ENCODE assay signal across 26 cellular contexts in genomic region chr5:129097498-129098296, GRCh38. TPM values are rescaled to one million over a fixed set of nuclear protein-coding genes. Genes with fewer than 3 reads are reported as not detected.
DNase-seq lines count a peak whose midpoint lies in the region; ATAC-seq and TF ChIP-seq lines count a peak whose summit lies in the region.
"Had no signal": no experiment of that assay in that cellular context is flagged by ENCODE, and none has a peak within 500 bp of the region (broad histone marks: within the 10 kb centered on the region; RNA-seq: fewer than 3 reads in every experiment).

No MANE protein-coding gene starts in this region.

- no peaks in the 10 kb centered on the region for H3K27me3 ChIP-seq in DND-41 (ENCODE audit: insufficient read depth, low read length, poor library complexity)
- H3K27me3 ChIP-seq in adipocyte (replicated peaks; ENCODE audit: control insufficient read depth, insufficient read depth, low read length): no peaks in the 10 kb centered on the region
- H3K27me3 ChIP-seq in heart right ventricle: no peaks in the 10 kb centered on the region
- H3K27me3 ChIP-seq: body of pancreas, ovary, Peyer's patch had no signal

- peaks cover 49% of the 10 kb centered on the region for H3K4me1 ChIP-seq in DND-41 (ENCODE audit: insufficient read depth, low read length)
- peaks cover 40% of the 10 kb centered on the region for H3K4me1 ChIP-seq in adipocyte (ENCODE audit: control insufficient read depth, insufficient read depth, low read length)
- H3K4me1 ChIP-seq in heart right ventricle: peaks cover 0 to 74% (median 58%) of the 10 kb centered on the region in 9 donors

- H3K4me2 ChIP-seq in DND-41 (ENCODE audit: insufficient read depth, low read length): peak overlapping the region; percentile 97; the same call in 1 of the 2 replicates

- no peaks in the 10 kb centered on the region for H3K9me3 ChIP-seq in DND-41 (ENCODE audit: insufficient read depth, low read length, severe bottlenecking)
- no peaks in the 10 kb centered on the region for H3K9me3 ChIP-seq in adipocyte (ENCODE audit: control insufficient read depth, low read length)
- H3K9me3 ChIP-seq in heart right ventricle: no peaks in the 10 kb centered on the region
- H3K9me3 ChIP-seq: body of pancreas, HAP-1, ovary, Peyer's patch, thoracic aorta had no signal

- H3K36me3 ChIP-seq in DND-41 (ENCODE audit: insufficient read depth, low read length): no peaks in the 10 kb centered on the region; the same call in 1 of the 2 replicates
- no peaks in the 10 kb centered on the region for H3K36me3 ChIP-seq in adipocyte (ENCODE audit: control insufficient read depth, insufficient read depth, low read length, severe bottlenecking)
- no peaks in the 10 kb centered on the region for H3K36me3 ChIP-seq in heart right ventricle
- H3K36me3 ChIP-seq: HAP-1, ovary, Peyer's patch, thoracic aorta had no signal

- H3K9ac ChIP-seq in DND-41 (ENCODE audit: low read depth, low read length) (no peak overlapping the region), adipocyte (ENCODE audit: low read length) (no peak overlapping the region)

- no peak for DNase-seq in DND-41
- DNase-seq in adipocyte (ENCODE audit: low read depth): no peak
- no peak for DNase-seq in heart right ventricle
- peak; percentile 26 for DNase-seq in pons (ENCODE audit: low spot score)
- DNase-seq in HT-29 (ENCODE audit: low spot score): no peak
- DNase-seq in SHP77 treated with DMSO at 0.1 percent for 48 hours (lab: John Stamatoyannopoulos, UW): no peak
- DNase-seq: activated CD4-positive, alpha-beta T cell treated with anti-CD3 and anti-CD28 coated beads, Interleukin-2, amount 50 U/mL, for 4 hours; activated CD8-positive, alpha-beta memory T cell treated with anti-CD3 and anti-CD28 coated beads, Interleukin-2, amount 50 U/mL, for 48 hours; activated naive CD8-positive, alpha-beta T cell treated with anti-CD3 and anti-CD28 coated beads, Interleukin-2, amount 10 ng/mL, durations not matched to agents 7 days and 5 days; DMS 273 treated with DMSO at 0.1 percent for 48 hours; effector memory CD8-positive, alpha-beta T cell; islet precursor cell; mammary epithelial cell; MM.1S; NCI-H1694; NCI-H2171; NCI-H524 treated with DMSO at 0.1 percent for 48 hours; ovary; Peyer's patch had no signal

- no peak overlapping the region for H2AFZ ChIP-seq in DND-41 (ENCODE audit: low read depth, low read length)

- no peak for ATAC-seq in DND-41 (ENCODE audit: insufficient read depth, low read depth)
- ATAC-seq in heart right ventricle: no peak
- ATAC-seq in HG02763 (IDR thresholded peaks at IDR 0.05; ENCODE audit: unreplicated experiment): no peak
- no peak for ATAC-seq in GM21360 (IDR thresholded peaks at IDR 0.05; ENCODE audit: unreplicated experiment)
- ATAC-seq: body of pancreas; effector memory CD8-positive, alpha-beta T cell; stimulated activated memory B cell treated with anti-CD40 and anti-IgM and Interleukin-4, amounts not matched to agents 10 μg/mL and 1 μg/mL and 100 μg/mL, for 72 hours; WTC11 had no signal

- no peak overlapping the region for H3K4me3 ChIP-seq in DND-41 (ENCODE audit: low read depth in 1 of 2, low read length in 2 of 2)
- H3K4me3 ChIP-seq in adipocyte (ENCODE audit: low read length): peak overlapping the region; percentile 46
- peak overlapping the region in 6 of 10 donors; percentile 86 to 96 (median 93) for H3K4me3 ChIP-seq in heart right ventricle
- H3K4me3 ChIP-seq: body of pancreas, HAP-1, Peyer's patch, thoracic aorta had no signal

- peaks cover 14% of the 10 kb centered on the region for H4K20me1 ChIP-seq in DND-41 (ENCODE audit: insufficient read depth, low read length)

- H3K27ac ChIP-seq in DND-41 (ENCODE audit: low read length) (no peak overlapping the region), heart right ventricle (peak overlapping the region in 9 of 10 donors; percentile 15 to 95 (median 86))
- H3K27ac ChIP-seq: body of pancreas, ovary, Peyer's patch, thoracic aorta had no signal

- 53 to 58% methylated on average over 11 of the region's 11 CpGs for WGBS in heart right ventricle, 2 donors

- intact Hi-C loops in heart right ventricle (cut with DNase I): loop anchor here in 4 of 10 donors (5.0 to 10.0 kb wide), 3 partner anchors 170 to 563 kb away; partner anchors contain the start of gene FBN2 (in 1 of the 4)

- peaks cover 45% of the 10 kb centered on the region for H3K79me2 ChIP-seq in DND-41 (ENCODE audit: insufficient read depth, low read length)

- TF ChIP-seq CTCF in DND-41 (IDR thresholded peaks at IDR 0.05; ENCODE audit: borderline replicate concordance, extremely low read depth, low read length, poor library complexity, severe bottlenecking) (no peak), heart right ventricle (IDR thresholded peaks at IDR 0.05) (no peak)

RNA-seq across cellular contexts. Expression of gene ISOC1, which starts 3.1 kb away (rescaled TPM):
- 100 to 1,000 TPM in 1 of 10 donors, 10 to 100 TPM in 9; 59.6 to 102 (median 81.0) TPM for total RNA-seq in heart right ventricle
- 10 to 100 TPM; 30.4 to 40.3 TPM for polyA plus RNA-seq in heart right ventricle
- 20.0 and 23.7 TPM in 2 replicates for total RNA-seq in HT-29 (2014; rRNA removed; shearing (Covaris generic))

Comparison
In these comparisons a context has a peak if more than half of its experiments do, and no peak if none do; other contexts are left out.
1. H3K4me3 ChIP-seq: peak in adipocyte (single experiment) and heart right ventricle (6 of 10); none in DND-41 (0 of 2).